ENCODE assay signal across 1 cellular context in the genomic region with DNA sequence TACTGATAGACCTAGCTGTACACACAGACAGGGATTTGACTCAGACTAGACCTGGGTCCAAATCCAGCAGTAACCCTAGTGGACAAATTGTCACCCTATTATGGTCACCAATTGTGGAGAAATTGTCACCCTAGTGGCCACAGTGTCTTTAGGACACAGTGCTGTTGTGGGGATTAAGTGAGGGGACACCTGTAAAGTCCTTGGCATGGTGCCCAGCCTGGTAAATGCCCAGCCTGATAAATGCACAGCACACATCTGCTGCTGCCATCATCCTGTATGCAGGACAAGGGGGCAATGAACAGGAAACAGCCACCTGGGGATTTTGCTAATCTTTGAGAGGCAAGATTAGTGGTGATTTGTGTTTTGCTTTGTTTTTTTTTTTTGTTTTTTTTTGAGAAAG.
TF ChIP-seq lines count a peak whose summit lies in the region.

No MANE protein-coding gene starts in this region.

TF ChIP-seq in GM12878, 131 proteins besides CTCF, POLR2A, EP300 and RAD21:
- TF ChIP-seq TARDBP (IDR thresholded peaks at IDR 0.05; ENCODE audit: borderline replicate concordance) (no peak), NRF1 (conservative IDR thresholded peaks at IDR 0.05; ENCODE audit: low read depth, low read length) (no peak), FOS (IDR thresholded peaks at IDR 0.05; ENCODE audit: borderline replicate concordance, extremely low read depth, insufficient read length) (no peak), CHD4 (IDR thresholded peaks at IDR 0.05) (no peak), HDGF (IDR thresholded peaks at IDR 0.05) (no peak)
- TF ChIP-seq, protein P1, sequence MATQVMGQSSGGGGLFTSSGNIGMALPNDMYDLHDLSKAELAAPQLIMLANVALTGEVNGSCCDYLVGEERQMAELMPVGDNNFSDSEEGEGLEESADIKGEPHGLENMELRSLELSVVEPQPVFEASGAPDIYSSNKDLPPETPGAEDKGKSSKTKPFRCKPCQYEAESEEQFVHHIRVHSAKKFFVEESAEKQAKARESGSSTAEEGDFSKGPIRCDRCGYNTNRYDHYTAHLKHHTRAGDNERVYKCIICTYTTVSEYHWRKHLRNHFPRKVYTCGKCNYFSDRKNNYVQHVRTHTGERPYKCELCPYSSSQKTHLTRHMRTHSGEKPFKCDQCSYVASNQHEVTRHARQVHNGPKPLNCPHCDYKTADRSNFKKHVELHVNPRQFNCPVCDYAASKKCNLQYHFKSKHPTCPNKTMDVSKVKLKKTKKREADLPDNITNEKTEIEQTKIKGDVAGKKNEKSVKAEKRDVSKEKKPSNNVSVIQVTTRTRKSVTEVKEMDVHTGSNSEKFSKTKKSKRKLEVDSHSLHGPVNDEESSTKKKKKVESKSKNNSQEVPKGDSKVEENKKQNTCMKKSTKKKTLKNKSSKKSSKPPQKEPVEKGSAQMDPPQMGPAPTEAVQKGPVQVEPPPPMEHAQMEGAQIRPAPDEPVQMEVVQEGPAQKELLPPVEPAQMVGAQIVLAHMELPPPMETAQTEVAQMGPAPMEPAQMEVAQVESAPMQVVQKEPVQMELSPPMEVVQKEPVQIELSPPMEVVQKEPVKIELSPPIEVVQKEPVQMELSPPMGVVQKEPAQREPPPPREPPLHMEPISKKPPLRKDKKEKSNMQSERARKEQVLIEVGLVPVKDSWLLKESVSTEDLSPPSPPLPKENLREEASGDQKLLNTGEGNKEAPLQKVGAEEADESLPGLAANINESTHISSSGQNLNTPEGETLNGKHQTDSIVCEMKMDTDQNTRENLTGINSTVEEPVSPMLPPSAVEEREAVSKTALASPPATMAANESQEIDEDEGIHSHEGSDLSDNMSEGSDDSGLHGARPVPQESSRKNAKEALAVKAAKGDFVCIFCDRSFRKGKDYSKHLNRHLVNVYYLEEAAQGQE (IDR thresholded peaks at IDR 0.05; ENCODE audit: low read depth, low read length), result no peak
